6 cellular contexts compared by ENCODE assay signal in genomic region chr4:98961770-98962169, GRCh38.
"Had no signal": no experiment of that assay in that cellular context is flagged by ENCODE, and none has a peak within 500 bp of the region (broad histone marks: within the 10 kb centered on the region; RNA-seq: fewer than 3 reads in every experiment).

No MANE protein-coding gene starts in this region.

- ATAC-seq: HepG2, K562 had no signal

- H3K27ac ChIP-seq: HL-60 had no signal

- FAIRE-seq: HepG2, HTR-8/SVneo, K562 had no signal

- DNase-seq: IMR-90 had no signal

- H3K4me1 Mint-ChIP-seq: IgD-negative memory B cell had no signal

- H3K4me3 ChIP-seq: K562 had no signal

- H3K27ac Mint-ChIP-seq: IgD-negative memory B cell had no signal
